Comparison of ENCODE assay signal across 2 cellular contexts in genomic region chr20:56363491-56363890, GRCh38.
TF ChIP-seq lines count a peak whose summit lies in the region.

No MANE protein-coding gene starts in this region.

TF ChIP-seq in HEK293, 187 proteins besides CTCF, POLR2A, EP300 and RAD21:
- TF ChIP-seq EGR2 (tag by site-specific recombination; IDR thresholded peaks at IDR 0.05; ENCODE audit: low read depth) (peak; percentile 60), ZNF174 (tag by site-specific recombination; IDR thresholded peaks at IDR 0.05) (no peak), ZNF626 (tag by site-specific recombination; IDR thresholded peaks at IDR 0.05) (no peak), ZNF155 (tag by site-specific recombination; IDR thresholded peaks at IDR 0.05) (no peak), ZNF777 (tag by site-specific recombination; IDR thresholded peaks at IDR 0.05; ENCODE audit: borderline replicate concordance) (no peak), MEIS1 (CRISPR knock-in tag; IDR thresholded peaks at IDR 0.05; ENCODE audit: borderline replicate concordance) (no peak), ZBTB26 (tag by site-specific recombination; optimal IDR thresholded peaks at IDR 0.05) (no peak), ZNF544 (tag by site-specific recombination; IDR thresholded peaks at IDR 0.05) (no peak), ZNF121 (tag by site-specific recombination; IDR thresholded peaks at IDR 0.05) (no peak), GFI1B (tag by site-specific recombination; IDR thresholded peaks at IDR 0.05) (no peak), ZNF560 (tag by site-specific recombination; IDR thresholded peaks at IDR 0.05; ENCODE audit: borderline replicate concordance) (no peak), ZNF19 (tag by site-specific recombination; IDR thresholded peaks at IDR 0.05; ENCODE audit: low read depth) (no peak), ZFHX2 (tag by site-specific recombination; conservative IDR thresholded peaks at IDR 0.05) (peak; percentile 63)
TF ChIP-seq in HEK293: peak in this region for 2.

TF ChIP-seq in K562, 482 proteins besides CTCF, POLR2A, EP300 and RAD21:
- TF ChIP-seq CREB5 (CRISPR knock-in tag; IDR thresholded peaks at IDR 0.05) = no peak
- no peak for TF ChIP-seq EHMT2 (IDR thresholded peaks at IDR 0.05)
- TF ChIP-seq ZBTB5 (IDR thresholded peaks at IDR 0.05) = no peak
- TF ChIP-seq RBBP5 (IDR thresholded peaks at IDR 0.05; ENCODE audit: borderline replicate concordance, insufficient read depth, low read length, poor library complexity, severe bottlenecking) = no peak
- no peak for TF ChIP-seq MCM5 (IDR thresholded peaks at IDR 0.05; ENCODE audit: low read depth)
- no peak for TF ChIP-seq MEF2A (IDR thresholded peaks at IDR 0.05; ENCODE audit: control insufficient read depth, low read depth, low read length)
- TF ChIP-seq POLR2AphosphoS5 (IDR thresholded peaks at IDR 0.05; ENCODE audit: control insufficient read depth, insufficient read depth, low read depth, low read length) = no peak
- no peak for TF ChIP-seq NR1H2 (CRISPR knock-in tag; IDR thresholded peaks at IDR 0.05)
- TF ChIP-seq ZNF707 (CRISPR knock-in tag; conservative IDR thresholded peaks at IDR 0.05) = no peak
- no peak for TF ChIP-seq HNRNPLL (IDR thresholded peaks at IDR 0.05; ENCODE audit: low read depth, low read length, poor library complexity, severe bottlenecking)
